In the genomic region with DNA sequence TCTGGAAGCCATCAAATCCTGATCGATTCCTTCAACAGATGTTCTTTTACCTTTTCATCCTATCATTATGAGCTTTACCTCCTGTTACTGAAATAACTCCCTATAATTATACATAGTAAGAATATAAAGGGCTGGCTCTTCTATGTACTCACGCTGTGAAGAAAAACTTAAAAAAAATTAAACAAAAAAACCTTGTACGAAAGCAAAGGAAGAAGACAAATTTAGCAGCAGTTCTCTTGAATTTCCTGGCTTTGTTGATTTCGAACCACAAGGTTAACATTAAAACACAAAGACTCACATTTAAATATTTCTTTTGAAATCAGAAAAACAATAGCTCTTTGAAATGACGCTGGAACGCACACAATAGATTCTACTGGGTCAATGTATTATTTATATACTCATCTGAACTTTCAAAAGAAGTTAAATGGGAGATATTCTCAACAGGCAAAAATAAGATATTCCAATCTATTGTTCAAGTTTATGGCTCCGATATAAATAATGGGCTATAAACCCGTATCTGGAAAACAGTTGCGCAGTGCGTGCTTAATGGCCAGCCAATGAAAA, we compare ENCODE assay signal across 8 cellular contexts. TPM values are rescaled to one million over a fixed set of nuclear protein-coding genes. Genes with fewer than 3 reads are reported as not detected.
DNase-seq lines count a peak whose midpoint lies in the region; ATAC-seq and TF ChIP-seq lines count a peak whose summit lies in the region.

No MANE protein-coding gene starts in this region.

- H3F3A ChIP-seq in DOHH2 (ENCODE audit: control insufficient read depth, insufficient read depth) = peaks cover 36% of the 10 kb centered on the region

- WGBS in endodermal cell (ENCODE audit: insufficient coverage in 1 of 2, insufficient read length in 1 of 2), 2 experiments = 13 to 15% methylated on average over 10 of the region's 10 CpGs

- no peaks in the 10 kb centered on the region for H3K9me3 ChIP-seq in DOHH2 (ENCODE audit: control insufficient read depth, insufficient read depth, low read length)
- H3K9me3 ChIP-seq in NT2/D1 (ENCODE audit: insufficient read depth, low read length) = no peaks in the 10 kb centered on the region
- no peaks in the 10 kb centered on the region for H3K9me3 ChIP-seq in endodermal cell (ENCODE audit: control insufficient read depth, low read length)
- H3K9me3 ChIP-seq in neutrophil = no peaks in the 10 kb centered on the region

- peaks cover 49% of the 10 kb centered on the region for H3K79me2 ChIP-seq in DOHH2 (ENCODE audit: control insufficient read depth, low read length)

- H3K9me2 ChIP-seq in DOHH2 (replicated peaks; ENCODE audit: control insufficient read depth, low read length) = no peaks in the 10 kb centered on the region

- peaks cover 8% of the 10 kb centered on the region for H3K4me1 Mint-ChIP-seq in endodermal cell

- peaks cover 7% of the 10 kb centered on the region for H3K36me3 Mint-ChIP-seq in endodermal cell (ENCODE audit: low read depth)

- H3K36me3 ChIP-seq in DOHH2 (ENCODE audit: control insufficient read depth, low read length) = peaks cover 7% of the 10 kb centered on the region
- no peaks in the 10 kb centered on the region for H3K36me3 ChIP-seq in NT2/D1 (ENCODE audit: insufficient read depth, insufficient read length, low read length)
- no peaks in the 10 kb centered on the region for H3K36me3 ChIP-seq in endodermal cell (ENCODE audit: control insufficient read depth, insufficient read depth, low read length)
- H3K36me3 ChIP-seq in neutrophil = no peaks in the 10 kb centered on the region

- DNase-seq in NT2/D1 (ENCODE audit: low read depth, low spot score) = no peak
- DNase-seq in endodermal cell = no peak
- no peak for DNase-seq in NCI-H187 (lab: John Stamatoyannopoulos, UW)
- no peak for DNase-seq in stimulated activated CD8-positive, alpha-beta memory T cell treated with anti-CD3 and anti-CD28 coated beads, Interleukin-4, amount 100 ng/mL, for 48 hours
- no peak for DNase-seq in Kasumi-1 (lab: John Stamatoyannopoulos, UW)

- no peaks in the 10 kb centered on the region for H3K9me3 Mint-ChIP-seq in endodermal cell

- H3K4me1 ChIP-seq in DOHH2 (ENCODE audit: control insufficient read depth, low read length) (peaks cover 69% of the 10 kb centered on the region), NT2/D1 (ENCODE audit: insufficient read depth, insufficient read length) (no peaks in the 10 kb centered on the region), endodermal cell (ENCODE audit: control insufficient read depth, insufficient read depth, low read length) (no peaks in the 10 kb centered on the region), neutrophil (ENCODE audit: control insufficient read depth in 1 of 2, insufficient read depth in 1 of 2, low read depth in 1 of 2, low read length in 1 of 2) (peaks cover 66 to 76% of the 10 kb centered on the region in 2 experiments)

- H3K27me3 ChIP-seq in DOHH2 (ENCODE audit: control insufficient read depth, low read length) (no peaks in the 10 kb centered on the region), NT2/D1 (ENCODE audit: insufficient read depth, insufficient read length) (no peaks in the 10 kb centered on the region), endodermal cell (ENCODE audit: control insufficient read depth, insufficient read depth, low read length, poor library complexity, severe bottlenecking) (no peaks in the 10 kb centered on the region), neutrophil (no peaks in the 10 kb centered on the region)

- H3K4me3 ChIP-seq in DOHH2 (ENCODE audit: low read length) (peak overlapping the region; percentile 75), NT2/D1 (ENCODE audit: insufficient read length, low read depth) (peak overlapping the region; percentile 65), endodermal cell (ENCODE audit: low read length) (peak overlapping the region; percentile 94), neutrophil (ENCODE audit: low read depth in 1 of 2, low read length in 1 of 2) (peak overlapping the region; percentile 93 to 99)

- peak overlapping the region; percentile 72 for H3K4me2 ChIP-seq in DOHH2 (ENCODE audit: low read length)

- no peak for TF ChIP-seq CTCF in DOHH2 (IDR thresholded peaks at IDR 0.05; ENCODE audit: low read depth, low read length, poor library complexity, severe bottlenecking)
- TF ChIP-seq CTCF in endodermal cell (conservative IDR thresholded peaks at IDR 0.05) = no peak
- TF ChIP-seq CTCF in neutrophil (IDR thresholded peaks at IDR 0.05) = no peak

- no peak for ATAC-seq in HG03196 (IDR thresholded peaks at IDR 0.05; ENCODE audit: unreplicated experiment)

- H3K9ac ChIP-seq in NT2/D1 (ENCODE audit: insufficient read length, low read depth) = peak overlapping the region; percentile 92
- peak overlapping the region; percentile 99 for H3K9ac ChIP-seq in endodermal cell (ENCODE audit: extremely low read depth, low read length, poor library complexity, severe bottlenecking)

- peak overlapping the region; percentile 86 for H3K4me3 Mint-ChIP-seq in endodermal cell

- peak overlapping the region; percentile 99 for H3K27ac Mint-ChIP-seq in endodermal cell

- H4K20me1 ChIP-seq in DOHH2 (ENCODE audit: control insufficient read depth, insufficient read depth, low read depth, low read length) = no peaks in the 10 kb centered on the region

- H3K27me3 Mint-ChIP-seq in endodermal cell (ENCODE audit: insufficient read depth) = no peaks in the 10 kb centered on the region

- H3K27ac ChIP-seq in DOHH2 (ENCODE audit: low read depth, low read length) (peak overlapping the region; percentile 89), endodermal cell (ENCODE audit: low read depth, low read length) (peak overlapping the region; percentile 100), neutrophil (peak overlapping the region; percentile 100)

RNA-seq across cellular contexts. Expression of gene SPEN, which starts 13.6 kb away (rescaled TPM):
- 10 to 100 TPM; 61.5 to 71.9 TPM for total RNA-seq in endodermal cell
- 55.4 TPM for polyA plus RNA-seq in endodermal cell (2013, experiment 1 of 2)
- 52.7 TPM for polyA plus RNA-seq in endodermal cell (2013, experiment 2 of 2)

RNA-seq across cellular contexts. Expression of gene UQCRHL, which starts 26.5 kb away (rescaled TPM):
- total RNA-seq in endodermal cell = 1 to 10 TPM; 1.6 to 3.7 TPM
- polyA plus RNA-seq in endodermal cell (2013, experiment 1 of 2) = 5.2 TPM
- 5.2 TPM for polyA plus RNA-seq in endodermal cell (2013, experiment 2 of 2)
